12 cellular contexts compared by ENCODE assay signal in genomic region chr6:431986-432385, GRCh38. TPM values are rescaled to one million over a fixed set of nuclear protein-coding genes. Genes with fewer than 3 reads are reported as not detected.
A peak's percentile ranks its signal among the peaks of the same experiment; 100 is the strongest.
DNase-seq lines count a peak whose midpoint lies in the region; ATAC-seq, FAIRE-seq and TF ChIP-seq lines count a peak whose summit lies in the region.
"Had no signal": no experiment of that assay in that cellular context is flagged by ENCODE, and none has a peak within 500 bp of the region (broad histone marks: within the 10 kb centered on the region; RNA-seq: fewer than 3 reads in every experiment).

No MANE protein-coding gene starts in this region.

- ATAC-seq in left lobe of liver: no peak
- ATAC-seq: GM23338, Right ventricle myocardium inferior had no signal

- TF ChIP-seq POLR2A in GM12892 (IDR thresholded peaks at IDR 0.05; ENCODE audit: low read depth, low read length): no peak

- FAIRE-seq in GM12892 (lab: Jason Lieb, UNC): no peak

- DNase-seq in stimulated activated naive CD4-positive, alpha-beta T cell treated with Interleukin-2 at 50 U/mL for 16 hours (lab: John Stamatoyannopoulos, UW): peak; percentile 53
- DNase-seq in stimulated activated naive CD4-positive, alpha-beta T cell (lab: John Stamatoyannopoulos, UW): no peak
- peak; percentile 84 to 86 for DNase-seq in activated T-cell treated with anti-CD3 and anti-CD28 coated beads, Interleukin-2, amount 50 U/mL, for 48 hours
- DNase-seq in left lobe of liver (ENCODE audit: low spot score) (peak; percentile 16), NCI-H748 treated with DMSO at 0.1 percent for 48 hours (lab: John Stamatoyannopoulos, UW) (no peak), COLO668 (lab: John Stamatoyannopoulos, UW; ENCODE audit: unreplicated experiment) (no peak), NCI-H1930 (lab: John Stamatoyannopoulos, UW) (no peak), GM12892 (ENCODE audit: insufficient read length) (no peak)
- DNase-seq: esophagus squamous epithelium, NCI-H446 had no signal

RNA-seq across cellular contexts. Expression of gene IRF4, which starts 40.4 kb away (rescaled TPM):
- 1.7 TPM for total RNA-seq in left lobe of liver
- polyA plus RNA-seq in GM12892 (2012; ENCODE audit: missing spikeins): 248 TPM

Comparison
In these comparisons a context has a peak if more than half of its experiments do, and no peak if none do; other contexts are left out.
1. DNase-seq: peak in stimulated activated naive CD4-positive, alpha-beta T cell treated with Interleukin-2 at 50 U/mL for 16 hours (single experiment), activated T-cell treated with anti-CD3 and anti-CD28 coated beads, Interleukin-2, amount 50 U/mL, for 48 hours (2 of 2) and left lobe of liver (single experiment); none in stimulated activated naive CD4-positive, alpha-beta T cell (0 of 6), NCI-H748 treated with DMSO at 0.1 percent for 48 hours (single experiment), COLO668 (single experiment), NCI-H1930 (0 of 2) and GM12892 (single experiment).